In genomic region chr6:169868458-169868857, GRCh38 we compare ENCODE assay signal across 8 cellular contexts.
DNase-seq lines count a peak whose midpoint lies in the region; ATAC-seq and TF ChIP-seq lines count a peak whose summit lies in the region.

No MANE protein-coding gene starts in this region.

- H3K9me3 ChIP-seq in A673 (ENCODE audit: low read depth, low read length, poor library complexity, severe bottlenecking) (no peaks in the 10 kb centered on the region), esophagus squamous epithelium (no peaks in the 10 kb centered on the region)

- H3K27ac Mint-ChIP-seq in activated CD8-positive, alpha-beta T cell treated with anti-CD3 and anti-CD28 coated beads, Interleukin-2, amount 10 ng/mL, durations not matched to agents 7 days and 5 days = peak overlapping the region; percentile 50
- peak overlapping the region; percentile 49 to 82 (median 74) for H3K27ac Mint-ChIP-seq in immature natural killer cell

- H3K27me3 Mint-ChIP-seq in activated CD8-positive, alpha-beta T cell treated with anti-CD3 and anti-CD28 coated beads, Interleukin-2, amount 10 ng/mL, durations not matched to agents 7 days and 5 days (ENCODE audit: low read depth) = peaks cover 9% of the 10 kb centered on the region
- peaks cover 0 to 6% (median 2%) of the 10 kb centered on the region in 3 donors for H3K27me3 Mint-ChIP-seq in immature natural killer cell (ENCODE audit: low read depth in 3 of 3)

- WGBS in esophagus squamous epithelium, 2 donors = 64 to 84% methylated on average over 11 to 15 of the region's 19 CpGs

- no peaks in the 10 kb centered on the region for H3K4me1 ChIP-seq in A673 (ENCODE audit: insufficient read depth, low read length, poor library complexity, severe bottlenecking)
- H3K4me1 ChIP-seq in esophagus squamous epithelium = peaks cover 0 to under 1% (median 0%) of the 10 kb centered on the region in 3 donors

- H3K4me1 Mint-ChIP-seq in activated CD8-positive, alpha-beta T cell treated with anti-CD3 and anti-CD28 coated beads, Interleukin-2, amount 10 ng/mL, durations not matched to agents 7 days and 5 days (ENCODE audit: low read depth) = peaks cover 15% of the 10 kb centered on the region
- peaks cover 29 to 33% of the 10 kb centered on the region in 2 donors for H3K4me1 Mint-ChIP-seq in immature natural killer cell

- POLR2A ChIA-PET in activated CD8-positive, alpha-beta T cell treated with anti-CD3 and anti-CD28 coated beads, Interleukin-2, amount 10 ng/mL, durations not matched to agents 7 days and 5 days (lab: Charles Lee) = no interaction called here
- POLR2A ChIA-PET in A673 (lab: Charles Lee; ENCODE audit: low non-redundant PET) = no interaction called here

- CTCF ChIA-PET in activated CD8-positive, alpha-beta T cell treated with anti-CD3 and anti-CD28 coated beads, Interleukin-2, amount 10 ng/mL, durations not matched to agents 7 days and 5 days (lab: Charles Lee) = interaction anchor here (1.2 to 4.3 kb wide), 2 partner anchors 37 to 78 kb away, joined by 3 to 23 read pairs; no protein-coding TSS in a partner anchor
- CTCF ChIA-PET in A673 (lab: Charles Lee) = no interaction called here

- H3K4me3 Mint-ChIP-seq in activated CD8-positive, alpha-beta T cell treated with anti-CD3 and anti-CD28 coated beads, Interleukin-2, amount 10 ng/mL, durations not matched to agents 7 days and 5 days = no peak overlapping the region
- peak overlapping the region; percentile 34 to 74 (median 62) for H3K4me3 Mint-ChIP-seq in immature natural killer cell

- DNase-seq in activated CD8-positive, alpha-beta T cell treated with anti-CD3 and anti-CD28 coated beads, Interleukin-2, amount 10 ng/mL, durations not matched to agents 7 days and 5 days = peak; percentile 83
- DNase-seq in immature natural killer cell (peak; percentile 66 to 83 (median 82)), A673 (ENCODE audit: low spot score) (no peak), esophagus squamous epithelium (lab: John Stamatoyannopoulos, UW) (no peak), NCI-H524 treated with DMSO at 0.1 percent for 48 hours (lab: John Stamatoyannopoulos, UW) (no peak)
- peak; percentile 24 to 72 for DNase-seq in stimulated activated CD8-positive, alpha-beta memory T cell treated with anti-CD3 and anti-CD28 coated beads, Interleukin-7, amount 100 ng/mL, for 4 hours (ENCODE audit: low read depth in 2 of 2)

- TF ChIP-seq CTCF in A673 (conservative IDR thresholded peaks at IDR 0.05; ENCODE audit: low read depth, low read length) (no peak), esophagus squamous epithelium (IDR thresholded peaks at IDR 0.05) (no peak)

- H3K4me3 ChIP-seq in A673 (ENCODE audit: low read depth, low read length, poor library complexity, severe bottlenecking) = no peak overlapping the region
- H3K4me3 ChIP-seq in esophagus squamous epithelium = no peak overlapping the region

- no peaks in the 10 kb centered on the region for H3K27me3 ChIP-seq in A673 (replicated peaks; ENCODE audit: insufficient read depth, low read depth, low read length, poor library complexity)
- H3K27me3 ChIP-seq in esophagus squamous epithelium = no peaks in the 10 kb centered on the region

- H3K27ac ChIP-seq in A673 (ENCODE audit: low read depth, low read length, poor library complexity, severe bottlenecking) (no peak overlapping the region), esophagus squamous epithelium (no peak overlapping the region)

- H3K9me3 Mint-ChIP-seq in activated CD8-positive, alpha-beta T cell treated with anti-CD3 and anti-CD28 coated beads, Interleukin-2, amount 10 ng/mL, durations not matched to agents 7 days and 5 days (ENCODE audit: insufficient read depth) = no peaks in the 10 kb centered on the region
- H3K9me3 Mint-ChIP-seq in immature natural killer cell = no peaks in the 10 kb centered on the region

- no peaks in the 10 kb centered on the region for H3K36me3 Mint-ChIP-seq in activated CD8-positive, alpha-beta T cell treated with anti-CD3 and anti-CD28 coated beads, Interleukin-2, amount 10 ng/mL, durations not matched to agents 7 days and 5 days (ENCODE audit: low read depth)
- peaks cover 0 to 4% (median 0%) of the 10 kb centered on the region in 3 donors for H3K36me3 Mint-ChIP-seq in immature natural killer cell

- H3K36me3 ChIP-seq in A673 (ENCODE audit: insufficient read depth, low read length, poor library complexity, severe bottlenecking) = no peaks in the 10 kb centered on the region
- H3K36me3 ChIP-seq in esophagus squamous epithelium = no peaks in the 10 kb centered on the region

- no TSS peak for BruUV-seq in A673 (replicated peaks; lab: Mats Ljungman, UMichigan)

- ATAC-seq in HG02610 (IDR thresholded peaks at IDR 0.05; ENCODE audit: unreplicated experiment) (peak; percentile 63), GM19035 (IDR thresholded peaks at IDR 0.05; ENCODE audit: unreplicated experiment) (no peak)
- peak; percentile 95 for ATAC-seq in activated CD8-positive, alpha-beta T cell treated with anti-CD3 and anti-CD28 coated beads, Interleukin-2, amount 10 ng/mL, durations not matched to agents 7 days and 5 days

- TF ChIP-seq POLR2A in esophagus squamous epithelium (IDR thresholded peaks at IDR 0.05) = no peak

- intact Hi-C loops in A673 (cut with micrococcal nuclease; ENCODE audit: unreplicated experiment) = no loop called here
- intact Hi-C loops in esophagus squamous epithelium (cut with DNase I) = no loop called here

Comparison
In these comparisons a context has a peak if more than half of its experiments do, and no peak if none do; other contexts are left out.
1. DNase-seq: peak in activated CD8-positive, alpha-beta T cell treated with anti-CD3 and anti-CD28 coated beads, Interleukin-2, amount 10 ng/mL, durations not matched to agents 7 days and 5 days (single experiment), immature natural killer cell (3 of 3) and stimulated activated CD8-positive, alpha-beta memory T cell treated with anti-CD3 and anti-CD28 coated beads, Interleukin-7, amount 100 ng/mL, for 4 hours (2 of 2); none in A673 (single experiment), esophagus squamous epithelium (single experiment) and NCI-H524 treated with DMSO at 0.1 percent for 48 hours (single experiment).